Comparison of ENCODE assay signal across 1 cellular context in the genomic region with DNA sequence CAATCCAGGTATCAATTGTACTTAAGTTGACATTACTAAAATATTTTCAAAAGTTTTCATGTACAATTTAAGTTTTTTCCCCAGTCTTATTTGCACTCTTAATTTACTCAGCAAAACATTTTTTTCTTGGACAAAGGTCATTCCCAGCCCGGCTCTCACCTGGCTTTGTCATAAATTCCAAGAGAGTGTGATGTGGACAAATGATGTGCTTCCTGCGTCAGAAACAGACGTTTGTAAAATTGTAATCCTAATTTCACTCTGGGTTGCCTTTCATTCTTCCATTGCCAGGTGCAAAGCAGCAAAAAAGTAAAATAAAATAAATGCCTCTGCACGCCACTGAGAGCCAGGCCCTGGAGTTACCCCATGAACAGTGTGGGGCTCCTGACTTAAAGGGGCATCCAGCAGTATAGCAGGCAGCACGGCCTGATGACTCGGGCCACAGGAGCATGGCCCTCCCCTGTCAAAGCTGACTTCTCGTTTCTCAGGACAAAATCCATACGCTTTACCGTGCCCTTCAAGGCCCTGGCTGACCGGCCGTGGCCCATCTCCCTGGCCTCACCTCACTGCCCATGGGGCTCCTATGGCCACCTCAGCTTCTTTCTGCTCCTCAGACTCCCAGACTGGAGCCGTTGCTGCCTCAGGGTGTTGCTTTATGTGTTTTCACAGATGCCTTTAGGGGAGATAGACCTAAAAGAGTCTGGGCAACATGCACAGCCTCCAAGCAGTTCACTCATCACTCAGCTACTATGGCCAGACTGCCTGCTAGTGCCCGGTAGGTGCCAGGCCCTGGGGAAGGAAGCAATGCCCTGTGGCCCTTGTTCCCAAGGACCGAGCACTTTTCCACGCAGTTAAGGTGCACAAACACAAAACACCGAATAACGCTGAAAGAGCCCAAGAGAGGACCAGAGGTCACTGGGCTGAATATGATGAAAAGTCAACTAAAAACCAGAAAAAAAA.
TF ChIP-seq lines count a peak whose summit lies in the region.

No MANE protein-coding gene starts in this region.

TF ChIP-seq in SK-N-SH, 30 proteins besides CTCF, POLR2A, EP300 and RAD21:
- TF ChIP-seq, protein P1, sequence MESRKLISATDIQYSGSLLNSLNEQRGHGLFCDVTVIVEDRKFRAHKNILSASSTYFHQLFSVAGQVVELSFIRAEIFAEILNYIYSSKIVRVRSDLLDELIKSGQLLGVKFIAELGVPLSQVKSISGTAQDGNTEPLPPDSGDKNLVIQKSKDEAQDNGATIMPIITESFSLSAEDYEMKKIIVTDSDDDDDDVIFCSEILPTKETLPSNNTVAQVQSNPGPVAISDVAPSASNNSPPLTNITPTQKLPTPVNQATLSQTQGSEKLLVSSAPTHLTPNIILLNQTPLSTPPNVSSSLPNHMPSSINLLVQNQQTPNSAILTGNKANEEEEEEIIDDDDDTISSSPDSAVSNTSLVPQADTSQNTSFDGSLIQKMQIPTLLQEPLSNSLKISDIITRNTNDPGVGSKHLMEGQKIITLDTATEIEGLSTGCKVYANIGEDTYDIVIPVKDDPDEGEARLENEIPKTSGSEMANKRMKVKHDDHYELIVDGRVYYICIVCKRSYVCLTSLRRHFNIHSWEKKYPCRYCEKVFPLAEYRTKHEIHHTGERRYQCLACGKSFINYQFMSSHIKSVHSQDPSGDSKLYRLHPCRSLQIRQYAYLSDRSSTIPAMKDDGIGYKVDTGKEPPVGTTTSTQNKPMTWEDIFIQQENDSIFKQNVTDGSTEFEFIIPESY (IDR thresholded peaks at IDR 0.05; ENCODE audit: borderline replicate concordance, low read depth), result no peak
- TF ChIP-seq, protein P2, sequence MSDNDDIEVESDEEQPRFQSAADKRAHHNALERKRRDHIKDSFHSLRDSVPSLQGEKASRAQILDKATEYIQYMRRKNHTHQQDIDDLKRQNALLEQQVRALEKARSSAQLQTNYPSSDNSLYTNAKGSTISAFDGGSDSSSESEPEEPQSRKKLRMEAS (IDR thresholded peaks at IDR 0.05; ENCODE audit: low read depth), result no peak
- TF ChIP-seq YY1 (IDR thresholded peaks at IDR 0.05; ENCODE audit: low read depth), result no peak
- no peak for TF ChIP-seq MEF2A (IDR thresholded peaks at IDR 0.05; ENCODE audit: borderline replicate concordance, low read depth)
- TF ChIP-seq, protein P3, sequence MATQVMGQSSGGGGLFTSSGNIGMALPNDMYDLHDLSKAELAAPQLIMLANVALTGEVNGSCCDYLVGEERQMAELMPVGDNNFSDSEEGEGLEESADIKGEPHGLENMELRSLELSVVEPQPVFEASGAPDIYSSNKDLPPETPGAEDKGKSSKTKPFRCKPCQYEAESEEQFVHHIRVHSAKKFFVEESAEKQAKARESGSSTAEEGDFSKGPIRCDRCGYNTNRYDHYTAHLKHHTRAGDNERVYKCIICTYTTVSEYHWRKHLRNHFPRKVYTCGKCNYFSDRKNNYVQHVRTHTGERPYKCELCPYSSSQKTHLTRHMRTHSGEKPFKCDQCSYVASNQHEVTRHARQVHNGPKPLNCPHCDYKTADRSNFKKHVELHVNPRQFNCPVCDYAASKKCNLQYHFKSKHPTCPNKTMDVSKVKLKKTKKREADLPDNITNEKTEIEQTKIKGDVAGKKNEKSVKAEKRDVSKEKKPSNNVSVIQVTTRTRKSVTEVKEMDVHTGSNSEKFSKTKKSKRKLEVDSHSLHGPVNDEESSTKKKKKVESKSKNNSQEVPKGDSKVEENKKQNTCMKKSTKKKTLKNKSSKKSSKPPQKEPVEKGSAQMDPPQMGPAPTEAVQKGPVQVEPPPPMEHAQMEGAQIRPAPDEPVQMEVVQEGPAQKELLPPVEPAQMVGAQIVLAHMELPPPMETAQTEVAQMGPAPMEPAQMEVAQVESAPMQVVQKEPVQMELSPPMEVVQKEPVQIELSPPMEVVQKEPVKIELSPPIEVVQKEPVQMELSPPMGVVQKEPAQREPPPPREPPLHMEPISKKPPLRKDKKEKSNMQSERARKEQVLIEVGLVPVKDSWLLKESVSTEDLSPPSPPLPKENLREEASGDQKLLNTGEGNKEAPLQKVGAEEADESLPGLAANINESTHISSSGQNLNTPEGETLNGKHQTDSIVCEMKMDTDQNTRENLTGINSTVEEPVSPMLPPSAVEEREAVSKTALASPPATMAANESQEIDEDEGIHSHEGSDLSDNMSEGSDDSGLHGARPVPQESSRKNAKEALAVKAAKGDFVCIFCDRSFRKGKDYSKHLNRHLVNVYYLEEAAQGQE (IDR thresholded peaks at IDR 0.05; ENCODE audit: low read depth, low read length), result no peak
- TF ChIP-seq, protein P4, sequence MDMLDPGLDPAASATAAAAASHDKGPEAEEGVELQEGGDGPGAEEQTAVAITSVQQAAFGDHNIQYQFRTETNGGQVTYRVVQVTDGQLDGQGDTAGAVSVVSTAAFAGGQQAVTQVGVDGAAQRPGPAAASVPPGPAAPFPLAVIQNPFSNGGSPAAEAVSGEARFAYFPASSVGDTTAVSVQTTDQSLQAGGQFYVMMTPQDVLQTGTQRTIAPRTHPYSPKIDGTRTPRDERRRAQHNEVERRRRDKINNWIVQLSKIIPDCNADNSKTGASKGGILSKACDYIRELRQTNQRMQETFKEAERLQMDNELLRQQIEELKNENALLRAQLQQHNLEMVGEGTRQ (IDR thresholded peaks at IDR 0.05; ENCODE audit: borderline replicate concordance, low read depth, low read length), result no peak
- TF ChIP-seq POLR2AphosphoS5 (IDR thresholded peaks at IDR 0.05; ENCODE audit: low read depth, low read length), result no peak
- TF ChIP-seq, protein P5, sequence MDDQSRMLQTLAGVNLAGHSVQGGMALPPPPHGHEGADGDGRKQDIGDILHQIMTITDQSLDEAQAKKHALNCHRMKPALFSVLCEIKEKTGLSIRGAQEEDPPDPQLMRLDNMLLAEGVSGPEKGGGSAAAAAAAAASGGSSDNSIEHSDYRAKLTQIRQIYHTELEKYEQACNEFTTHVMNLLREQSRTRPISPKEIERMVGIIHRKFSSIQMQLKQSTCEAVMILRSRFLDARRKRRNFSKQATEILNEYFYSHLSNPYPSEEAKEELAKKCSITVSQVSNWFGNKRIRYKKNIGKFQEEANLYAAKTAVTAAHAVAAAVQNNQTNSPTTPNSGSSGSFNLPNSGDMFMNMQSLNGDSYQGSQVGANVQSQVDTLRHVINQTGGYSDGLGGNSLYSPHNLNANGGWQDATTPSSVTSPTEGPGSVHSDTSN (IDR thresholded peaks at IDR 0.05), result no peak
- TF ChIP-seq RXRA (IDR thresholded peaks at IDR 0.05; ENCODE audit: borderline replicate concordance, low read depth), result no peak
- TF ChIP-seq ELF1 (IDR thresholded peaks at IDR 0.05), result no peak
- no peak for TF ChIP-seq GABPA (IDR thresholded peaks at IDR 0.05; ENCODE audit: low read depth)
- TF ChIP-seq FOXJ3 (CRISPR knock-in tag; IDR thresholded peaks at IDR 0.05), result no peak
- no peak for TF ChIP-seq RFX5 (IDR thresholded peaks at IDR 0.05; ENCODE audit: low read length)
TF ChIP-seq in SK-N-SH: peak in this region for 0.
